8 cellular contexts compared by ENCODE assay signal in genomic region chr1:66981679-66982078, GRCh38. TPM values are rescaled to one million over a fixed set of nuclear protein-coding genes. Genes with fewer than 3 reads are reported as not detected.
DNase-seq lines count a peak whose midpoint lies in the region; ATAC-seq and TF ChIP-seq lines count a peak whose summit lies in the region.

No MANE protein-coding gene starts in this region.

- H3K4me3 ChIP-seq in transverse colon = peak overlapping the region in 3 of 4 donors; percentile 9 to 43 (median 15)

- peaks cover 34% of the 10 kb centered on the region for H3K4me1 Mint-ChIP-seq in activated naive CD8-positive, alpha-beta T cell (ENCODE audit: low read depth)
- peaks cover 11% of the 10 kb centered on the region for H3K4me1 Mint-ChIP-seq in memory B cell

- peak overlapping the region; percentile 75 for H3K4me3 Mint-ChIP-seq in activated naive CD8-positive, alpha-beta T cell
- H3K4me3 Mint-ChIP-seq in memory B cell = no peak overlapping the region

- no peak for TF ChIP-seq EP300 in transverse colon (IDR thresholded peaks at IDR 0.05; ENCODE audit: low read depth)

- intact Hi-C loops in transverse colon (cut with DNase I; ENCODE audit: low total_unique reads) = no loop called here

- in situ Hi-C loops in transverse colon (cut with MboI; ENCODE audit: low pct_ligation_motif_present in 1 of 4, low pct_unique_long_range_greater_than_20kb in 1 of 4, low sequenced_read_pairs in 3 of 4) = loop anchor here in 2 of 4 donors (25.0 kb wide), 1 partner anchor 219 kb away; the partner anchor contains the start of gene DYNLT5 (in 2 of the 2)

- H3K27ac ChIP-seq in transverse colon = peak overlapping the region; percentile 45 to 70 (median 67)

- H3K36me3 ChIP-seq in transverse colon = peaks cover 0 to 62% (median 27%) of the 10 kb centered on the region in 4 donors

- peak; percentile 55 for ATAC-seq in memory B cell (ENCODE audit: low read depth)
- ATAC-seq in HG03095 (IDR thresholded peaks at IDR 0.05; ENCODE audit: unreplicated experiment) = no peak
- no peak for ATAC-seq in HG02571 (IDR thresholded peaks at IDR 0.05; ENCODE audit: unreplicated experiment)
- ATAC-seq in HG02852 (IDR thresholded peaks at IDR 0.05; ENCODE audit: unreplicated experiment) = no peak

- no peaks in the 10 kb centered on the region for H3K27me3 Mint-ChIP-seq in activated naive CD8-positive, alpha-beta T cell
- no peaks in the 10 kb centered on the region for H3K27me3 Mint-ChIP-seq in memory B cell

- DNase-seq in activated gamma-delta T cell treated with Interleukin-2 at 50 U/mL for 16 hours = peak; percentile 31
- no peak for DNase-seq in activated gamma-delta T cell (lab: John Stamatoyannopoulos, UW)
- no peak for DNase-seq in memory B cell (ENCODE audit: low spot score in 2 of 2)
- peak; percentile 28 for DNase-seq in transverse colon

- H3K36me3 Mint-ChIP-seq in activated naive CD8-positive, alpha-beta T cell = peaks cover 10% of the 10 kb centered on the region
- H3K36me3 Mint-ChIP-seq in memory B cell = peaks cover 18% of the 10 kb centered on the region

- no peaks in the 10 kb centered on the region for H3K9me3 Mint-ChIP-seq in activated naive CD8-positive, alpha-beta T cell (ENCODE audit: low read depth)
- H3K9me3 Mint-ChIP-seq in memory B cell = no peaks in the 10 kb centered on the region

- WGBS in transverse colon (ENCODE audit: low coverage in 1 of 2), 2 donors = 10 to 19% methylated on average over 4 of the region's 4 CpGs

- peaks cover 7 to 38% (median 21%) of the 10 kb centered on the region in 4 donors for H3K4me1 ChIP-seq in transverse colon

- peak overlapping the region; percentile 68 for H3K27ac Mint-ChIP-seq in activated naive CD8-positive, alpha-beta T cell
- H3K27ac Mint-ChIP-seq in memory B cell = peak overlapping the region; percentile 81

- TF ChIP-seq POLR2A in transverse colon (IDR thresholded peaks at IDR 0.05) = no peak

- TF ChIP-seq CTCF in transverse colon (IDR thresholded peaks at IDR 0.05) = no peak

- no peaks in the 10 kb centered on the region for H3K27me3 ChIP-seq in transverse colon

- H3K9me3 ChIP-seq in transverse colon = no peaks in the 10 kb centered on the region

RNA-seq across cellular contexts. Expression of gene MIER1, which starts 56.9 kb away (rescaled TPM):
- total RNA-seq in transverse colon = 10 to 100 TPM; 32.6 to 85.7 (median 65.2) TPM

RNA-seq across cellular contexts. Expression of gene DNAI4, which starts 57.0 kb away (rescaled TPM):
- total RNA-seq in transverse colon = 10 to 100 TPM in 2 of 4 donors, 1 to 10 TPM in 2; 6.2 to 26.5 (median 16.8) TPM

Comparison
In these comparisons a context has a peak if more than half of its experiments do, and no peak if none do; other contexts are left out.
1. DNase-seq: peak in activated gamma-delta T cell treated with Interleukin-2 at 50 U/mL for 16 hours (single experiment) and transverse colon (single experiment); none in activated gamma-delta T cell (single experiment) and memory B cell (0 of 2).